ENCODE assay signal across 8 cellular contexts in genomic region chr14:74257988-74258704, GRCh38. TPM values are rescaled to one million over a fixed set of nuclear protein-coding genes. Genes with fewer than 3 reads are reported as not detected.
DNase-seq lines count a peak whose midpoint lies in the region; ATAC-seq and TF ChIP-seq lines count a peak whose summit lies in the region.

No MANE protein-coding gene starts in this region.

- 1 to 5% methylated on average over 24 to 50 of the region's 52 CpGs for WGBS in body of pancreas, 2 donors
- WGBS in lung, 2 donors = 7% methylated on average over 51 to 52 of the region's 52 CpGs

- intact Hi-C loops in body of pancreas (cut with DNase I) = no loop called here
- intact Hi-C loops in upper lobe of right lung (cut with DNase I) = no loop called here

- H3K27ac ChIP-seq in body of pancreas (no peak overlapping the region), lung (ENCODE audit: low read depth in 1 of 2, low read length in 1 of 2) (no peak overlapping the region), upper lobe of right lung (no peak overlapping the region)

- no peak for DNase-seq in activated T-cell treated with anti-CD3 and anti-CD28 coated beads, Interleukin-2, amount 50 U/mL, for 24 hours
- DNase-seq in activated T-cell treated with anti-CD3 and anti-CD28 coated beads, Interleukin-2, amount 50 U/mL, for 1 hour = no peak
- DNase-seq in body of pancreas = no peak
- no peak for DNase-seq in lung (ENCODE audit: low spot score)
- no peak for DNase-seq in upper lobe of right lung
- DNase-seq in activated effector memory CD4-positive, alpha-beta T cell treated with Interleukin-2 at 50 U/mL for 16 hours = no peak
- no peak for DNase-seq in T1000 (lab: John Stamatoyannopoulos, UW)
- DNase-seq in RKO (ENCODE audit: low spot score) = no peak

- no peaks in the 10 kb centered on the region for H3K9me3 Mint-ChIP-seq in activated T-cell treated with anti-CD3 and anti-CD28 coated beads, Interleukin-2, amount 50 U/mL, for 24 hours

- peak overlapping the region; percentile 77 for H3K4me3 Mint-ChIP-seq in activated T-cell treated with anti-CD3 and anti-CD28 coated beads, Interleukin-2, amount 50 U/mL, for 24 hours

- H3K4me1 ChIP-seq in body of pancreas (peaks cover 14% of the 10 kb centered on the region), lung (ENCODE audit: control insufficient read depth in 2 of 2, insufficient read depth in 2 of 2, low read length in 2 of 2) (peaks cover 0 to 7% of the 10 kb centered on the region in 2 donors), upper lobe of right lung (peaks cover 6% of the 10 kb centered on the region)

- no peak overlapping the region for H3K27ac Mint-ChIP-seq in activated T-cell treated with anti-CD3 and anti-CD28 coated beads, Interleukin-2, amount 50 U/mL, for 24 hours

- peaks cover 9% of the 10 kb centered on the region for H3K4me1 Mint-ChIP-seq in activated T-cell treated with anti-CD3 and anti-CD28 coated beads, Interleukin-2, amount 50 U/mL, for 24 hours (ENCODE audit: low read depth)

- no peaks in the 10 kb centered on the region for H3K9me3 ChIP-seq in body of pancreas
- no peaks in the 10 kb centered on the region for H3K9me3 ChIP-seq in lung (ENCODE audit: control insufficient read depth in 2 of 2, insufficient read depth in 1 of 2, low read length in 1 of 2)
- no peaks in the 10 kb centered on the region for H3K9me3 ChIP-seq in upper lobe of right lung

- no peak for TF ChIP-seq POLR2A in body of pancreas (IDR thresholded peaks at IDR 0.05)

- TF ChIP-seq CTCF in body of pancreas (IDR thresholded peaks at IDR 0.05) (no peak), lung (IDR thresholded peaks at IDR 0.05; ENCODE audit: control extremely low read depth, extremely low read depth) (no peak), upper lobe of right lung (IDR thresholded peaks at IDR 0.05) (no peak)

- H3K27me3 Mint-ChIP-seq in activated T-cell treated with anti-CD3 and anti-CD28 coated beads, Interleukin-2, amount 50 U/mL, for 24 hours = peaks cover 10% of the 10 kb centered on the region

- no peaks in the 10 kb centered on the region for H3K36me3 Mint-ChIP-seq in activated T-cell treated with anti-CD3 and anti-CD28 coated beads, Interleukin-2, amount 50 U/mL, for 24 hours (ENCODE audit: low read depth)

- H3K4me3 ChIP-seq in body of pancreas = peak overlapping the region; percentile 51 to 68
- peak overlapping the region; percentile 26 for H3K4me3 ChIP-seq in lung
- H3K4me3 ChIP-seq in upper lobe of right lung = peak overlapping the region; percentile 59

- H3K27me3 ChIP-seq in body of pancreas (peaks cover 0 to 9% of the 10 kb centered on the region in 2 donors), lung (ENCODE audit: control insufficient read depth, insufficient read depth) (no peaks in the 10 kb centered on the region), upper lobe of right lung (no peaks in the 10 kb centered on the region)

- ATAC-seq in body of pancreas = no peak
- ATAC-seq in lung (ENCODE audit: insufficient read depth, low FRiP score) = no peak
- ATAC-seq in upper lobe of right lung = no peak

- H3K36me3 ChIP-seq in body of pancreas (replicated peaks in 1 of 2; ENCODE audit: insufficient read depth in 1 of 2, low read depth in 2 of 2) (no peaks in the 10 kb centered on the region), lung (ENCODE audit: control insufficient read depth in 2 of 2, insufficient read depth in 2 of 2, low read length in 2 of 2) (no peaks in the 10 kb centered on the region), upper lobe of right lung (no peaks in the 10 kb centered on the region)

RNA-seq across cellular contexts. Expression of gene VSX2, which starts 18.9 kb away (rescaled TPM):
- total RNA-seq in body of pancreas (not detected), lung (not detected), upper lobe of right lung (not detected)
- polyA plus RNA-seq in lung = not detected

RNA-seq across cellular contexts. Expression of gene ABCD4, which starts 44.6 kb away (rescaled TPM):
- 10 to 100 TPM; 29.8 to 51.7 TPM for total RNA-seq in body of pancreas
- total RNA-seq in lung = 10 to 100 TPM; 43.9 to 72.7 TPM
- 10 to 100 TPM; 25.7 to 42.3 TPM for polyA plus RNA-seq in lung
- total RNA-seq in upper lobe of right lung = 48.3 TPM
